In genomic region chr6:117542493-117542892, GRCh38 we compare ENCODE assay signal across 2 cellular contexts.
TF ChIP-seq lines count a peak whose summit lies in the region.

No MANE protein-coding gene starts in this region.

TF ChIP-seq in SK-N-SH, 30 proteins besides CTCF, POLR2A, EP300 and RAD21 (continued from another document):
- TF ChIP-seq REST (IDR thresholded peaks at IDR 0.05; ENCODE audit: low read depth, low read length) (no peak), MXI1 (IDR thresholded peaks at IDR 0.05; ENCODE audit: low read depth, low read length) (no peak), ELF1 (IDR thresholded peaks at IDR 0.05) (no peak), TEAD4 (IDR thresholded peaks at IDR 0.05; ENCODE audit: borderline replicate concordance, insufficient read depth) (no peak), MEF2A (IDR thresholded peaks at IDR 0.05; ENCODE audit: borderline replicate concordance, low read depth) (no peak), RFX5 (IDR thresholded peaks at IDR 0.05; ENCODE audit: low read length) (no peak)

TF ChIP-seq in SK-N-SH treated with all-trans-retinoic acid at 6 μM for 48 hours, 23 proteins besides CTCF, POLR2A, EP300 and RAD21 (continued from another document):
- TF ChIP-seq PATZ1 (CRISPR knock-in tag; IDR thresholded peaks at IDR 0.05; ENCODE audit: borderline replicate concordance) (no peak), ZC3H10 (CRISPR knock-in tag; IDR thresholded peaks at IDR 0.05) (no peak), TOX (CRISPR knock-in tag; IDR thresholded peaks at IDR 0.05; ENCODE audit: borderline replicate concordance) (no peak), CREB5 (CRISPR knock-in tag; IDR thresholded peaks at IDR 0.05; ENCODE audit: low read depth) (no peak), OSR1 (CRISPR knock-in tag; IDR thresholded peaks at IDR 0.05) (no peak), BACH2 (CRISPR knock-in tag; IDR thresholded peaks at IDR 0.05; ENCODE audit: borderline replicate concordance) (no peak), ISL1 (CRISPR knock-in tag; IDR thresholded peaks at IDR 0.05) (no peak), ZNF565 (CRISPR knock-in tag; conservative IDR thresholded peaks at IDR 0.05; ENCODE audit: low read depth) (no peak)
